Comparison of ENCODE assay signal across 20 cellular contexts in the genomic region with DNA sequence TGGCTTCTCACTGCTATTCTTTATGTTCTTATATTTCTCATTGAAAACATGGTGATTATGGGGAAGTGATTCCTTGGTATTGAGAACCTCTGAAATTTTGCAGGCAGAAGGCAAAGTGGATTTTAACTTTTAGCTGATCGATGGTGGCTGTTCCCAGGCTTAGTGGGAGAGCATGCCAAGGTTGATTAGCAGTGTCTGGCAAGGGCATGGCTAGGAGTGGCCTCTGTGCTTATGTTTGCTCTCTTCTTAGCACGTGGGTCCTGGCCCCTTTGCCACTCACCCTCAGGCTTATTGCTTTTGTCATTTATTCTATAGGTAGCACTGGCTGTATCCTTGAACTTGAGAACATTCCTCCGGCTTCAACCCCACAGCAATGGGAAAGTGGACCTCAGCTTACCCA. TPM values are rescaled to one million over a fixed set of nuclear protein-coding genes. Genes with fewer than 3 reads are reported as not detected.
DNase-seq lines count a peak whose midpoint lies in the region; ATAC-seq lines count a peak whose summit lies in the region.
"Had no signal": no experiment of that assay in that cellular context is flagged by ENCODE, and none has a peak within 500 bp of the region (broad histone marks: within the 10 kb centered on the region; RNA-seq: fewer than 3 reads in every experiment).

No MANE protein-coding gene starts in this region.

- CTCF ChIA-PET in activated CD4-positive, alpha-beta memory T cell treated with anti-CD3 and anti-CD28 coated beads for 36 hours (lab: Charles Lee), result interaction anchor here (1.2 to 2.8 kb wide), 2 partner anchors 22 to 199 kb away, joined by 4 to 26 read pairs; no protein-coding TSS in a partner anchor
- CTCF ChIA-PET in activated CD4-positive, alpha-beta memory T cell treated with anti-CD3 and anti-CD28 coated beads, Interleukin-2, amount 10 ng/mL, durations not matched to agents 7 days and 5 days (lab: Charles Lee), result interaction anchor here (0.9 kb wide), 1 partner anchor 22 kb away, joined by 4 read pairs; no protein-coding TSS in a partner anchor

- no peak overlapping the region for H3K27ac Mint-ChIP-seq in activated CD4-positive, alpha-beta memory T cell treated with anti-CD3 and anti-CD28 coated beads for 36 hours
- no peak overlapping the region for H3K27ac Mint-ChIP-seq in activated CD4-positive, alpha-beta memory T cell treated with anti-CD3 and anti-CD28 coated beads, Interleukin-2, amount 10 ng/mL, durations not matched to agents 7 days and 5 days
- H3K27ac Mint-ChIP-seq in natural killer cell treated with Interleukin-12 subunit alpha and Interleukin-12 subunit beta and Interleukin-15 and Interleukin-18, amount 100 ng/mL, for 72 hours, result no peak overlapping the region
- H3K27ac Mint-ChIP-seq: CD4-positive, CD25-positive, alpha-beta regulatory T cell had no signal

- peaks cover 27% of the 10 kb centered on the region for H3K4me1 Mint-ChIP-seq in activated CD4-positive, alpha-beta memory T cell treated with anti-CD3 and anti-CD28 coated beads for 36 hours (ENCODE audit: low read depth)
- peaks cover 33% of the 10 kb centered on the region for H3K4me1 Mint-ChIP-seq in activated CD4-positive, alpha-beta memory T cell treated with anti-CD3 and anti-CD28 coated beads, Interleukin-2, amount 10 ng/mL, durations not matched to agents 7 days and 5 days
- peaks cover 24 to 29% of the 10 kb centered on the region in 2 donors for H3K4me1 Mint-ChIP-seq in natural killer cell treated with Interleukin-12 subunit alpha and Interleukin-12 subunit beta and Interleukin-15 and Interleukin-18, amount 100 ng/mL, for 72 hours (ENCODE audit: low read depth in 2 of 2)

- POLR2A ChIA-PET in activated CD4-positive, alpha-beta memory T cell treated with anti-CD3 and anti-CD28 coated beads for 36 hours (lab: Charles Lee), result no interaction called here
- POLR2A ChIA-PET in activated CD4-positive, alpha-beta memory T cell treated with anti-CD3 and anti-CD28 coated beads, Interleukin-2, amount 10 ng/mL, durations not matched to agents 7 days and 5 days (lab: Charles Lee), result interaction anchor here (1.4 kb wide), 1 partner anchor 10 kb away, joined by 3 read pairs; no protein-coding TSS in a partner anchor

- no peaks in the 10 kb centered on the region for H3K27me3 Mint-ChIP-seq in activated CD4-positive, alpha-beta memory T cell treated with anti-CD3 and anti-CD28 coated beads for 36 hours
- H3K27me3 Mint-ChIP-seq in activated CD4-positive, alpha-beta memory T cell treated with anti-CD3 and anti-CD28 coated beads, Interleukin-2, amount 10 ng/mL, durations not matched to agents 7 days and 5 days, result no peaks in the 10 kb centered on the region
- no peaks in the 10 kb centered on the region for H3K27me3 Mint-ChIP-seq in natural killer cell treated with Interleukin-12 subunit alpha and Interleukin-12 subunit beta and Interleukin-15 and Interleukin-18, amount 100 ng/mL, for 72 hours
- H3K27me3 Mint-ChIP-seq: CD4-positive, CD25-positive, alpha-beta regulatory T cell had no signal

- H3K9me3 Mint-ChIP-seq in activated CD4-positive, alpha-beta memory T cell treated with anti-CD3 and anti-CD28 coated beads for 36 hours, result no peaks in the 10 kb centered on the region
- H3K9me3 Mint-ChIP-seq in activated CD4-positive, alpha-beta memory T cell treated with anti-CD3 and anti-CD28 coated beads, Interleukin-2, amount 10 ng/mL, durations not matched to agents 7 days and 5 days, result no peaks in the 10 kb centered on the region
- no peaks in the 10 kb centered on the region for H3K9me3 Mint-ChIP-seq in natural killer cell treated with Interleukin-12 subunit alpha and Interleukin-12 subunit beta and Interleukin-15 and Interleukin-18, amount 100 ng/mL, for 72 hours
- H3K9me3 Mint-ChIP-seq: CD4-positive, CD25-positive, alpha-beta regulatory T cell had no signal

- H3K4me3 Mint-ChIP-seq in activated CD4-positive, alpha-beta memory T cell treated with anti-CD3 and anti-CD28 coated beads for 36 hours, result peak overlapping the region; percentile 26
- no peak overlapping the region for H3K4me3 Mint-ChIP-seq in activated CD4-positive, alpha-beta memory T cell treated with anti-CD3 and anti-CD28 coated beads, Interleukin-2, amount 10 ng/mL, durations not matched to agents 7 days and 5 days
- peak overlapping the region; percentile 38 for H3K4me3 Mint-ChIP-seq in natural killer cell treated with Interleukin-12 subunit alpha and Interleukin-12 subunit beta and Interleukin-15 and Interleukin-18, amount 100 ng/mL, for 72 hours

- intact Hi-C loops in activated CD4-positive, alpha-beta memory T cell treated with anti-CD3 and anti-CD28 coated beads for 36 hours (cut with micrococcal nuclease), result loop anchor here (10.0 kb wide), 2 partner anchors 309 to 721 kb away; partner anchors contain the start of genes GLTP and SSH1

- peaks cover 38% of the 10 kb centered on the region for H3K36me3 Mint-ChIP-seq in activated CD4-positive, alpha-beta memory T cell treated with anti-CD3 and anti-CD28 coated beads for 36 hours
- H3K36me3 Mint-ChIP-seq in activated CD4-positive, alpha-beta memory T cell treated with anti-CD3 and anti-CD28 coated beads, Interleukin-2, amount 10 ng/mL, durations not matched to agents 7 days and 5 days (ENCODE audit: low read depth), result peaks cover 26% of the 10 kb centered on the region
- no peaks in the 10 kb centered on the region for H3K36me3 Mint-ChIP-seq in natural killer cell treated with Interleukin-12 subunit alpha and Interleukin-12 subunit beta and Interleukin-15 and Interleukin-18, amount 100 ng/mL, for 72 hours

- ATAC-seq in left lobe of liver (peak; percentile 52), HG03039 (IDR thresholded peaks at IDR 0.05; ENCODE audit: unreplicated experiment) (no peak)
- ATAC-seq in natural killer cell treated with Interleukin-12 subunit alpha and Interleukin-12 subunit beta and Interleukin-15 and Interleukin-18, amount 100 ng/mL, for 72 hours, result no peak
- ATAC-seq: K562, PC-3 had no signal

- no peak for DNase-seq in activated CD4-positive, alpha-beta memory T cell treated with anti-CD3 and anti-CD28 coated beads for 36 hours
- DNase-seq in activated CD4-positive, alpha-beta memory T cell treated with anti-CD3 and anti-CD28 coated beads, Interleukin-2, amount 10 ng/mL, durations not matched to agents 7 days and 5 days, result no peak
- DNase-seq in left lobe of liver (ENCODE audit: low spot score) (peak; percentile 84), COR-L47 (lab: John Stamatoyannopoulos, UW) (no peak), cerebellar cortex (ENCODE audit: low spot score) (no peak), foreskin melanocyte (no peak)
- no peak for DNase-seq in natural killer cell treated with Interleukin-12 subunit alpha and Interleukin-12 subunit beta and Interleukin-15 and Interleukin-18, amount 100 ng/mL, for 72 hours (ENCODE audit: low spot score)
- DNase-seq: BE2C; Caco-2; CD4-positive, CD25-positive, alpha-beta regulatory T cell; NCI-H1105 treated with DMSO at 0.1 percent for 48 hours; NCI-H1694 treated with DMSO at 0.1 percent for 48 hours; NCI-H2107; NCI-H226; NCI-H524; NCI-H82; PC-3; RPMI8226 had no signal

RNA-seq across cellular contexts. Expression of gene MVK, which starts 2.1 kb away (rescaled TPM):
- 10 to 100 TPM; 21.2 TPM for total RNA-seq in activated CD4-positive, alpha-beta memory T cell treated with anti-CD3 and anti-CD28 coated beads for 36 hours
- 10 to 100 TPM; 22.1 to 26.3 TPM for total RNA-seq in activated CD4-positive, alpha-beta memory T cell treated with anti-CD3 and anti-CD28 coated beads, Interleukin-2, amount 10 ng/mL, durations not matched to agents 7 days and 5 days
- 16.5 TPM for total RNA-seq in left lobe of liver
- total RNA-seq in natural killer cell treated with Interleukin-12 subunit alpha and Interleukin-12 subunit beta and Interleukin-15 and Interleukin-18, amount 100 ng/mL, for 72 hours, result 10 to 100 TPM; 23.1 to 27.5 TPM

RNA-seq across cellular contexts. Expression of gene MMAB, which starts 2.4 kb away (rescaled TPM):
- 10 to 100 TPM; 42.4 to 48.3 TPM for total RNA-seq in activated CD4-positive, alpha-beta memory T cell treated with anti-CD3 and anti-CD28 coated beads for 36 hours
- 10 to 100 TPM; 36.0 to 38.0 TPM for total RNA-seq in activated CD4-positive, alpha-beta memory T cell treated with anti-CD3 and anti-CD28 coated beads, Interleukin-2, amount 10 ng/mL, durations not matched to agents 7 days and 5 days
- 41.1 TPM for total RNA-seq in left lobe of liver
- 10 to 100 TPM; 36.4 to 40.2 TPM for total RNA-seq in natural killer cell treated with Interleukin-12 subunit alpha and Interleukin-12 subunit beta and Interleukin-15 and Interleukin-18, amount 100 ng/mL, for 72 hours
